Comparison of ENCODE assay signal across 30 cellular contexts in genomic region chr9:23081377-23081776, GRCh38.
"Had no signal": no experiment of that assay in that cellular context is flagged by ENCODE, and none has a peak within 500 bp of the region (broad histone marks: within the 10 kb centered on the region; RNA-seq: fewer than 3 reads in every experiment).

No MANE protein-coding gene starts in this region.

- H2AFZ ChIP-seq: PC-9 had no signal

- H3K36me3 Mint-ChIP-seq: activated naive CD4-positive, alpha-beta T cell treated with anti-CD3 and anti-CD28 coated beads, Interleukin-2, amount 50 U/mL, for 24 hours; activated naive CD8-positive, alpha-beta T cell treated with anti-CD3 and anti-CD28 coated beads, Interleukin-2, amount 10 ng/mL, durations not matched to agents 7 days and 5 days had no signal

- H3K27me3 ChIP-seq: ascending aorta, cardiac muscle cell, MG63 had no signal

- H3K4me1 ChIP-seq: ascending aorta had no signal

- H3K4me3 Mint-ChIP-seq: activated B cell treated with CpG ODN at 0.5 μM for 24 hours; activated CD4-positive, alpha-beta memory T cell treated with anti-CD3 and anti-CD28 coated beads, Interleukin-2, amount 10 ng/mL, durations not matched to agents 7 days and 5 days; activated naive CD4-positive, alpha-beta T cell treated with anti-CD3 and anti-CD28 coated beads, Interleukin-2, amount 50 U/mL, for 24 hours; activated naive CD8-positive, alpha-beta T cell treated with anti-CD3 and anti-CD28 coated beads, Interleukin-2, amount 10 ng/mL, durations not matched to agents 7 days and 5 days; activated T-cell treated with anti-CD3 and anti-CD28 coated beads, Interleukin-2, amount 50 U/mL, for 72 hours; activated T-helper 17 cell treated with anti-CD3 and anti-CD28 coated beads, Interleukin-2, amount 50 U/mL, for 72 hours; central memory CD8-positive, alpha-beta T cell; T-helper 1 cell treated with Interleukin-12 subunit alpha and Interleukin-12 subunit beta and Interleukin-4 antibody, amounts not matched to agents 30 μg/mL and 1 μg/mL, for 36 hours; T-helper 2 cell treated with Interferon-gamma antibody and Interleukin-4, amounts not matched to agents 5 μg/mL and 100 μg/mL, for 36 hours had no signal

- ATAC-seq: activated T-cell treated with anti-CD3 and anti-CD28 coated beads, Interleukin-2, amount 50 U/mL, for 72 hours; activated T-helper 17 cell treated with anti-CD3 and anti-CD28 coated beads, Interleukin-2, amount 50 U/mL, for 72 hours had no signal

- H3K36me3 ChIP-seq: ascending aorta, cardiac muscle cell, MG63 had no signal

- H3K9me3 ChIP-seq: ascending aorta, MG63 had no signal

- H3K27me3 Mint-ChIP-seq: activated B cell treated with CpG ODN at 0.5 μM for 24 hours; activated CD4-positive, alpha-beta memory T cell treated with anti-CD3 and anti-CD28 coated beads, Interleukin-2, amount 10 ng/mL, durations not matched to agents 7 days and 5 days; activated naive CD4-positive, alpha-beta T cell treated with anti-CD3 and anti-CD28 coated beads, Interleukin-2, amount 50 U/mL, for 24 hours; activated naive CD8-positive, alpha-beta T cell treated with anti-CD3 and anti-CD28 coated beads, Interleukin-2, amount 10 ng/mL, durations not matched to agents 7 days and 5 days; activated T-helper 17 cell treated with anti-CD3 and anti-CD28 coated beads, Interleukin-2, amount 50 U/mL, for 72 hours; central memory CD8-positive, alpha-beta T cell had no signal

- H3K4me1 Mint-ChIP-seq: activated B cell treated with CpG ODN at 0.5 μM for 24 hours; activated CD4-positive, alpha-beta memory T cell treated with anti-CD3 and anti-CD28 coated beads, Interleukin-2, amount 10 ng/mL, durations not matched to agents 7 days and 5 days; activated naive CD4-positive, alpha-beta T cell treated with anti-CD3 and anti-CD28 coated beads, Interleukin-2, amount 50 U/mL, for 24 hours; activated naive CD8-positive, alpha-beta T cell treated with anti-CD3 and anti-CD28 coated beads, Interleukin-2, amount 10 ng/mL, durations not matched to agents 7 days and 5 days; activated T-helper 17 cell treated with anti-CD3 and anti-CD28 coated beads, Interleukin-2, amount 50 U/mL, for 72 hours; central memory CD8-positive, alpha-beta T cell had no signal

- H3K27ac Mint-ChIP-seq: activated B cell treated with CpG ODN at 0.5 μM for 24 hours; activated CD4-positive, alpha-beta memory T cell treated with anti-CD3 and anti-CD28 coated beads, Interleukin-2, amount 10 ng/mL, durations not matched to agents 7 days and 5 days; activated naive CD4-positive, alpha-beta T cell treated with anti-CD3 and anti-CD28 coated beads, Interleukin-2, amount 50 U/mL, for 24 hours; activated naive CD8-positive, alpha-beta T cell treated with anti-CD3 and anti-CD28 coated beads, Interleukin-2, amount 10 ng/mL, durations not matched to agents 7 days and 5 days; activated T-cell treated with anti-CD3 and anti-CD28 coated beads, Interleukin-2, amount 50 U/mL, for 72 hours; activated T-helper 17 cell treated with anti-CD3 and anti-CD28 coated beads, Interleukin-2, amount 50 U/mL, for 72 hours; T-helper 1 cell treated with Interleukin-12 subunit alpha and Interleukin-12 subunit beta and Interleukin-4 antibody, amounts not matched to agents 30 μg/mL and 1 μg/mL, for 36 hours; T-helper 2 cell treated with Interferon-gamma antibody and Interleukin-4, amounts not matched to agents 5 μg/mL and 100 μg/mL, for 36 hours had no signal

- H3K4me2 ChIP-seq: PC-9 had no signal

- H3K4me3 ChIP-seq: ascending aorta, cardiac muscle cell, MG63, PC-9 had no signal

- DNase-seq: activated B cell treated with CpG ODN at 0.5 μM for 24 hours; activated CD4-positive, alpha-beta memory T cell treated with anti-CD3 and anti-CD28 coated beads, Interleukin-2, amount 10 ng/mL, durations not matched to agents 7 days and 5 days; activated CD4-positive, alpha-beta T cell treated with anti-CD3 and anti-CD28 coated beads for 1 hour; activated CD4-positive, alpha-beta T cell treated with anti-CD3 and anti-CD28 coated beads for 48 hours; activated CD8-positive, alpha-beta memory T cell treated with anti-CD3 and anti-CD28 coated beads for 24 hours; activated effector memory CD4-positive, alpha-beta T cell treated with anti-CD3 and anti-CD28 coated beads, Interleukin-2, amount 50 U/mL, for 16 hours; activated naive CD4-positive, alpha-beta T cell; activated naive CD8-positive, alpha-beta T cell treated with anti-CD3 and anti-CD28 coated beads, Interleukin-2, amount 10 ng/mL, durations not matched to agents 7 days and 5 days; activated T-cell treated with anti-CD3 and anti-CD28 coated beads, Interleukin-2, amount 50 U/mL, for 1 hour; activated T-cell treated with anti-CD3 and anti-CD28 coated beads, Interleukin-2, amount 50 U/mL, for 72 hours; amygdala; Karpas-422; MG63; NCI-H1048; NCI-H1436 treated with DMSO at 0.1 percent for 48 hours; NCI-H1694 treated with DMSO at 0.1 percent for 48 hours; NCI-H2029; NCI-H510A; NCI-H526; NCI-H748 treated with DMSO at 0.1 percent for 48 hours; NK-92 treated with Interleukin-12 subunit alpha and Interleukin-12 subunit beta, amount 100 ng/mL, for 24 hours; PC-9; Right ventricle myocardium superior had no signal

- H3K27ac ChIP-seq: ascending aorta, cardiac muscle cell, PC-9 had no signal
